Comparison of ENCODE assay signal across 1 cellular context in genomic region chr11:7512525-7513209, GRCh38.
TF ChIP-seq lines count a peak whose summit lies in the region.

No MANE protein-coding gene starts in this region.

TF ChIP-seq in K562, 482 proteins besides CTCF, POLR2A, EP300 and RAD21 (continued from another document):
- no peak for TF ChIP-seq CBFB (CRISPR knock-in tag; IDR thresholded peaks at IDR 0.05)
- TF ChIP-seq HCFC1 (IDR thresholded peaks at IDR 0.05; ENCODE audit: low read depth, low read length): no peak
- TF ChIP-seq ZBTB9 (CRISPR knock-in tag; IDR thresholded peaks at IDR 0.05): 0 out of 2 replicates have a peak, but pooled peaks have one; percentile 18
- no peak for TF ChIP-seq ZNF274 (IDR thresholded peaks at IDR 0.05; ENCODE audit: borderline replicate concordance, low read depth, low read length)
- TF ChIP-seq, protein P1, sequence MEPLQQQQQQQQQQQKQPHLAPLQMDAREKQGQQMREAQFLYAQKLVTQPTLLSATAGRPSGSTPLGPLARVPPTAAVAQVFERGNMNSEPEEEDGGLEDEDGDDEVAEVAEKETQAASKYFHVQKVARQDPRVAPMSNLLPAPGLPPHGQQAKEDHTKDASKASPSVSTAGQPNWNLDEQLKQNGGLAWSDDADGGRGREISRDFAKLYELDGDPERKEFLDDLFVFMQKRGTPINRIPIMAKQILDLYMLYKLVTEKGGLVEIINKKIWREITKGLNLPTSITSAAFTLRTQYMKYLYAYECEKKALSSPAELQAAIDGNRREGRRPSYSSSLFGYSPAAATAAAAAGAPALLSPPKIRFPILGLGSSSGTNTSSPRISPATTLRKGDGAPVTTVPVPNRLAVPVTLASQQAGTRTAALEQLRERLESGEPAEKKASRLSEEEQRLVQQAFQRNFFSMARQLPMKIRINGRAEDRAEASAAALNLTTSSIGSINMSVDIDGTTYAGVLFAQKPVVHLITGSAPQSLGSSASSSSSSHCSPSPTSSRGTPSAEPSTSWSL (CRISPR knock-in tag; IDR thresholded peaks at IDR 0.05; ENCODE audit: borderline replicate concordance): 0 out of 2 replicates have a peak, but pooled peaks have one; percentile 63
- no peak for TF ChIP-seq DEAF1 (CRISPR knock-in tag; IDR thresholded peaks at IDR 0.05)
- TF ChIP-seq SNIP1 (IDR thresholded peaks at IDR 0.05; ENCODE audit: low read depth): no peak
- no peak for TF ChIP-seq XRCC4 (IDR thresholded peaks at IDR 0.05; ENCODE audit: extremely low read depth, insufficient read depth, insufficient read length)
- peak; percentile 44; the same call in 1 of the 2 replicates for TF ChIP-seq MEF2D (tag; conservative IDR thresholded peaks at IDR 0.05; ENCODE audit: low read depth)
- no peak for TF ChIP-seq PREB (CRISPR knock-in tag; IDR thresholded peaks at IDR 0.05)
- TF ChIP-seq RERE (CRISPR knock-in tag; IDR thresholded peaks at IDR 0.05; ENCODE audit: borderline replicate concordance): no peak
- TF ChIP-seq CUX1 (CRISPR knock-in tag; IDR thresholded peaks at IDR 0.05): no peak
- no peak for TF ChIP-seq TFAM (CRISPR knock-in tag; conservative IDR thresholded peaks at IDR 0.05)
- TF ChIP-seq RBM15 (IDR thresholded peaks at IDR 0.05; ENCODE audit: insufficient read depth, low read length): no peak
- no peak for TF ChIP-seq GTF2A2 (tag; IDR thresholded peaks at IDR 0.05)
- TF ChIP-seq KLF1 (tag; IDR thresholded peaks at IDR 0.05): no peak
- peak; percentile 83 for TF ChIP-seq ERF (CRISPR knock-in tag; IDR thresholded peaks at IDR 0.05)
- peak; percentile 85 for TF ChIP-seq SPI1 (IDR thresholded peaks at IDR 0.05; ENCODE audit: borderline replicate concordance, low read depth, low read length)
- TF ChIP-seq ZNF212 (CRISPR knock-in tag; IDR thresholded peaks at IDR 0.05): no peak
- no peak for TF ChIP-seq FOXM1 (IDR thresholded peaks at IDR 0.05; ENCODE audit: low read depth)
- no peak for TF ChIP-seq FOXM1 (CRISPR knock-in tag; IDR thresholded peaks at IDR 0.05; ENCODE audit: low read depth)
- TF ChIP-seq ZNF134 (CRISPR knock-in tag; conservative IDR thresholded peaks at IDR 0.05): no peak
- no peak for TF ChIP-seq MBD2 (IDR thresholded peaks at IDR 0.05; ENCODE audit: borderline replicate concordance, low read depth)
- no peak for TF ChIP-seq MCM5 (IDR thresholded peaks at IDR 0.05; ENCODE audit: low read depth)
- TF ChIP-seq ZNF436 (CRISPR knock-in tag; IDR thresholded peaks at IDR 0.05): no peak
- no peak for TF ChIP-seq DNMT1 (IDR thresholded peaks at IDR 0.05)
- no peak for TF ChIP-seq ZNF121 (CRISPR knock-in tag; conservative IDR thresholded peaks at IDR 0.05)
- no peak for TF ChIP-seq HDAC1 (IDR thresholded peaks at IDR 0.05)
- no peak for TF ChIP-seq ZNF316 (IDR thresholded peaks at IDR 0.05)
- TF ChIP-seq ZNF24 (IDR thresholded peaks at IDR 0.05): no peak
- TF ChIP-seq ZFX (CRISPR knock-in tag; IDR thresholded peaks at IDR 0.05): peak; percentile 57
- TF ChIP-seq IRF2 (CRISPR knock-in tag; IDR thresholded peaks at IDR 0.05): no peak
- no peak for TF ChIP-seq RBM14 (IDR thresholded peaks at IDR 0.05; ENCODE audit: borderline replicate concordance, insufficient read depth, low read depth, low read length)
- no peak for TF ChIP-seq CEBPB (tag; IDR thresholded peaks at IDR 0.05)
- TF ChIP-seq E2F3 (CRISPR knock-in tag; IDR thresholded peaks at IDR 0.05): peak; percentile 39; the same call in 1 of the 2 replicates
- no peak for TF ChIP-seq ZC3H8 (IDR thresholded peaks at IDR 0.05)
- TF ChIP-seq ZFPM2 (CRISPR knock-in tag; IDR thresholded peaks at IDR 0.05): no peak
- no peak for TF ChIP-seq NR2C2 (CRISPR knock-in tag; IDR thresholded peaks at IDR 0.05)
- peak; percentile 70 for TF ChIP-seq NR2C2 (tag; IDR thresholded peaks at IDR 0.05)
- TF ChIP-seq CHD4 (IDR thresholded peaks at IDR 0.05; ENCODE audit: insufficient read depth, insufficient replicate concordance, low read depth, low read length, poor library complexity, severe bottlenecking): no peak
- TF ChIP-seq SETDB1 (IDR thresholded peaks at IDR 0.05; ENCODE audit: low read length): no peak
- TF ChIP-seq ZNF561 (CRISPR knock-in tag; conservative IDR thresholded peaks at IDR 0.05): no peak
- TF ChIP-seq, protein P2, sequence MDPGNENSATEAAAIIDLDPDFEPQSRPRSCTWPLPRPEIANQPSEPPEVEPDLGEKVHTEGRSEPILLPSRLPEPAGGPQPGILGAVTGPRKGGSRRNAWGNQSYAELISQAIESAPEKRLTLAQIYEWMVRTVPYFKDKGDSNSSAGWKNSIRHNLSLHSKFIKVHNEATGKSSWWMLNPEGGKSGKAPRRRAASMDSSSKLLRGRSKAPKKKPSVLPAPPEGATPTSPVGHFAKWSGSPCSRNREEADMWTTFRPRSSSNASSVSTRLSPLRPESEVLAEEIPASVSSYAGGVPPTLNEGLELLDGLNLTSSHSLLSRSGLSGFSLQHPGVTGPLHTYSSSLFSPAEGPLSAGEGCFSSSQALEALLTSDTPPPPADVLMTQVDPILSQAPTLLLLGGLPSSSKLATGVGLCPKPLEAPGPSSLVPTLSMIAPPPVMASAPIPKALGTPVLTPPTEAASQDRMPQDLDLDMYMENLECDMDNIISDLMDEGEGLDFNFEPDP (CRISPR knock-in tag; IDR thresholded peaks at IDR 0.05): 0 out of 2 replicates have a peak, but pooled peaks have one; percentile 50
- no peak for TF ChIP-seq NCOA1 (IDR thresholded peaks at IDR 0.05; ENCODE audit: low read depth)
- no peak for TF ChIP-seq ELF1 (tag; IDR thresholded peaks at IDR 0.05)
